ENCODE assay signal across 1 cellular context in genomic region chr6:1872649-1873131, GRCh38.
TF ChIP-seq lines count a peak whose summit lies in the region.

No MANE protein-coding gene starts in this region.

TF ChIP-seq in HEK293, 187 proteins besides CTCF, POLR2A, EP300 and RAD21 (continued from another document):
- no peak for TF ChIP-seq OVOL3 (tag by site-specific recombination; IDR thresholded peaks at IDR 0.05)
- TF ChIP-seq ZNF248 (tag by site-specific recombination; IDR thresholded peaks at IDR 0.05) = no peak
- no peak for TF ChIP-seq ZNF664 (tag by site-specific recombination; IDR thresholded peaks at IDR 0.05)
- TF ChIP-seq ZNF670 (tag by site-specific recombination; IDR thresholded peaks at IDR 0.05; ENCODE audit: low read depth) = no peak
- peak; percentile 43; the same call in 1 of the 2 replicates for TF ChIP-seq ZFHX2 (tag by site-specific recombination; conservative IDR thresholded peaks at IDR 0.05)
- TF ChIP-seq ZNF791 (tag by site-specific recombination; IDR thresholded peaks at IDR 0.05) = no peak
- peak; percentile 96 for TF ChIP-seq ZEB2 (tag by site-specific recombination; IDR thresholded peaks at IDR 0.05)
- peak; percentile 65 for TF ChIP-seq ZIC2 (tag by site-specific recombination; IDR thresholded peaks at IDR 0.05)
- TF ChIP-seq ZNF624 (tag by site-specific recombination; IDR thresholded peaks at IDR 0.05) = no peak
- no peak for TF ChIP-seq REST (tag by site-specific recombination; IDR thresholded peaks at IDR 0.05)
- peak; percentile 64; the same call in 1 of the 2 replicates for TF ChIP-seq GFI1B (tag by site-specific recombination; IDR thresholded peaks at IDR 0.05)
- no peak for TF ChIP-seq ZSCAN18 (tag by site-specific recombination; IDR thresholded peaks at IDR 0.05)
- TF ChIP-seq PBX3 (CRISPR knock-in tag; IDR thresholded peaks at IDR 0.05) = no peak
- TF ChIP-seq ZBTB7A (tag by site-specific recombination; IDR thresholded peaks at IDR 0.05; ENCODE audit: low read depth) = no peak
- TF ChIP-seq KLF17 (tag by site-specific recombination; IDR thresholded peaks at IDR 0.05) = 0 out of 2 replicates have a peak, but pooled peaks have one; percentile 51
- peak; percentile 49; the same call in 1 of the 2 replicates for TF ChIP-seq ZNF792 (tag by site-specific recombination; IDR thresholded peaks at IDR 0.05)
- no peak for TF ChIP-seq ZNF626 (tag by site-specific recombination; IDR thresholded peaks at IDR 0.05)
- peak; percentile 51; the same call in 1 of the 2 replicates for TF ChIP-seq ZBTB17 (tag by site-specific recombination; IDR thresholded peaks at IDR 0.05)
- no peak for TF ChIP-seq ZFP3 (tag by site-specific recombination; IDR thresholded peaks at IDR 0.05; ENCODE audit: low read depth)
- peak; percentile 90 for TF ChIP-seq ZSCAN23 (tag by site-specific recombination; IDR thresholded peaks at IDR 0.05)
- TF ChIP-seq ZNF677 (tag by site-specific recombination; IDR thresholded peaks at IDR 0.05) = no peak
- TF ChIP-seq MZF1 (tag by site-specific recombination; IDR thresholded peaks at IDR 0.05; ENCODE audit: borderline replicate concordance) = no peak; the same call in 1 of the 2 replicates
- TF ChIP-seq SP7 (tag by site-specific recombination; IDR thresholded peaks at IDR 0.05) = peak; percentile 96
- TF ChIP-seq ZNF114 (tag by site-specific recombination; IDR thresholded peaks at IDR 0.05) = no peak
- TF ChIP-seq ZNF423 (tag by site-specific recombination; IDR thresholded peaks at IDR 0.05) = no peak
- TF ChIP-seq HOXD13 (CRISPR knock-in tag; IDR thresholded peaks at IDR 0.05; ENCODE audit: borderline replicate concordance) = no peak
- peak; percentile 82 for TF ChIP-seq PRDM6 (tag by site-specific recombination; IDR thresholded peaks at IDR 0.05)
- no peak for TF ChIP-seq ELK4 (IDR thresholded peaks at IDR 0.05; ENCODE audit: borderline replicate concordance, low read depth, low read length)
- 0 out of 2 replicates have a peak, but pooled peaks have one; percentile 32 for TF ChIP-seq ZNF580 (tag by site-specific recombination; IDR thresholded peaks at IDR 0.05)
- TF ChIP-seq ZNF23 (tag by site-specific recombination; IDR thresholded peaks at IDR 0.05; ENCODE audit: borderline replicate concordance) = no peak
- peak; percentile 99 for TF ChIP-seq SCRT2 (tag by site-specific recombination; IDR thresholded peaks at IDR 0.05)
- peak; percentile 91 for TF ChIP-seq INSM2 (tag by site-specific recombination; IDR thresholded peaks at IDR 0.05)
- peak; percentile 93 for TF ChIP-seq ZNF366 (tag by site-specific recombination; conservative IDR thresholded peaks at IDR 0.05)
- TF ChIP-seq ZNF148 (tag by site-specific recombination; IDR thresholded peaks at IDR 0.05; ENCODE audit: borderline replicate concordance) = no peak
- peak; percentile 43 for TF ChIP-seq SP2 (tag by site-specific recombination; IDR thresholded peaks at IDR 0.05)
- peak; percentile 69; the same call in 1 of the 2 replicates for TF ChIP-seq PRDM4 (tag by site-specific recombination; IDR thresholded peaks at IDR 0.05)
